ENCODE assay signal across 9 cellular contexts in the genomic region with DNA sequence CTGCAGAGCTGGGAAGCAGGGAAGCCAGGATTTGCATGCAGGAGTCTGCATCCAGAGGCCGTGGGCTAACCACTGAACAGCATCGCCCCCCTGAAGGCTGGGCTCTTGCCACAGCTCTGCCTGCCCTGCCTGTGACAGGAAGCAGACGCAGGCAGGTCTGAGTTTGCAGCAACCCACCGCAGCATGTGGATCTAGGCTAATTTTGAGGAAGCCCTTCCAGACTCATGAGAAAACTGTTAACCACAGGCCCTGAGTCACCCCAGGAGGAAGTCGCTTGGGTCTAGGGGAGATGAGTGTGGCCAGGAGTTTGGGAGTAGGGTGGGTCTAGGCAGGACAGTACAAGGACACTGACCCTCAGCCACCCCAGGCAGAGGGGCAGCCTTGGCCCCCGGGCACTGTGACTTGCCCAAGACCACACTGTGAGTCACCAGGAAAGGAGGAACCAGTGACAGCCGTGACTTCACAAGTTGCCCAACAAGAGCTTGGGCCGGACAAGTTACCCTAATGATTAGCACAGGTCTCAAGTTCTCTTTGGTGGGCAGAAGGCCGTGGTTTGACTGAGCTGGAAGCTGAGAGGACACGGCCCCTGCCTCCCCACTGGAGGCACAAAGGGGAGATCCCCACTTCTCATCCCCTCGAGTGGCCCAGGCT. TPM values are rescaled to one million over a fixed set of nuclear protein-coding genes. Genes with fewer than 3 reads are reported as not detected.
DNase-seq lines count a peak whose midpoint lies in the region; ATAC-seq, FAIRE-seq and TF ChIP-seq lines count a peak whose summit lies in the region.
"Had no signal": no experiment of that assay in that cellular context is flagged by ENCODE, and none has a peak within 500 bp of the region (broad histone marks: within the 10 kb centered on the region; RNA-seq: fewer than 3 reads in every experiment).

No MANE protein-coding gene starts in this region.

- H3K27me3 ChIP-seq in K562 (ENCODE audit: control insufficient read depth in 2 of 2, insufficient read depth in 2 of 2, low read length in 2 of 2): no peaks in the 10 kb centered on the region

- in situ Hi-C loops in K562 (cut with MboI): no loop called here

- peak; percentile 83 for FAIRE-seq in K562 (lab: Jason Lieb, UNC)
- FAIRE-seq: endometrium had no signal

- H4K20me1 ChIP-seq in K562 (replicated peaks; ENCODE audit: control insufficient read depth, insufficient read depth, low read length): no peaks in the 10 kb centered on the region

- TF ChIP-seq POLR2A in K562 (conservative IDR thresholded peaks at IDR 0.05): no peak

- H3K4me3 ChIP-seq in HFF-Myc (replicated peaks; ENCODE audit: low read depth, low read length): no peak overlapping the region
- H3K4me3 ChIP-seq in K562: 0 out of 2 replicates have a peak overlapping the region, but pooled peaks have one; percentile 0

- ATAC-seq in K562 (peak; percentile 63), left colon (peak; percentile 39), GM21825 (IDR thresholded peaks at IDR 0.05; ENCODE audit: unreplicated experiment) (no peak), HG03521 (IDR thresholded peaks at IDR 0.05; ENCODE audit: unreplicated experiment) (no peak)

- CTCF ChIA-PET in K562 (lab: Yijun Ruan, JAX; ENCODE audit: low intra/inter-chr PET ratio): no interaction called here

- H3K27ac ChIP-seq in K562 (ENCODE audit: extremely low read depth, low read depth, low read length): peak overlapping the region; percentile 81

- H3K9me3 ChIP-seq in K562 (replicated peaks; ENCODE audit: control insufficient read depth, insufficient read depth, low read depth, low read length): no peaks in the 10 kb centered on the region

- peak overlapping the region; percentile 53 for H3K4me2 ChIP-seq in K562 (ENCODE audit: insufficient read depth, low read length)

- peaks cover 21% of the 10 kb centered on the region; the same call in 2 of the 3 replicates for H3K79me2 ChIP-seq in K562 (ENCODE audit: control insufficient read depth, insufficient read depth, low read length)

- TF ChIP-seq EP300 in K562 (IDR thresholded peaks at IDR 0.05; ENCODE audit: low read length): peak; percentile 58

- no peak for TF ChIP-seq CTCF in HFF-Myc (IDR thresholded peaks at IDR 0.05; ENCODE audit: low read depth, low read length, missing control alignments)
- no peak for TF ChIP-seq CTCF in K562 (IDR thresholded peaks at IDR 0.05 in 2 of 3, conservative IDR thresholded peaks at IDR 0.05 in 1 of 3; ENCODE audit: insufficient read depth in 2 of 3, low read depth in 1 of 3, low read length in 3 of 3)

- TSS peak; percentile 54 for BruUV-seq in K562 (replicated peaks; lab: Mats Ljungman, UMichigan)

- peak; percentile 77 for DNase-seq in HFF-Myc (ENCODE audit: extremely low read depth, low read depth)
- DNase-seq in T-helper 2 cell: peak in 4 of 5 experiments; percentile 41 to 91 (median 70)
- peak; percentile 48 to 82 (median 64) for DNase-seq in K562 (ENCODE audit: extremely low read depth in 1 of 4, low spot score in 3 of 4)
- peak; percentile 52 to 70 for DNase-seq in left colon
- peak; percentile 49 for DNase-seq in stimulated activated CD8-positive, alpha-beta memory T cell treated with anti-CD3 and anti-CD28 coated beads, Interleukin-15, amount 100 ng/mL, for 1 hour (ENCODE audit: low read depth)
- no peak for DNase-seq in iPS-NIHi11 (ENCODE audit: low spot score)

- no peaks in the 10 kb centered on the region for H3K9me1 ChIP-seq in K562 (ENCODE audit: control insufficient read depth, insufficient read depth, low read length)

- peak overlapping the region; percentile 60 to 85 for H3K9ac ChIP-seq in K562 (ENCODE audit: insufficient read depth in 1 of 2, low read depth in 2 of 2, low read length in 2 of 2)

- TF ChIP-seq RAD21 in K562 (CRISPR knock-in tag; conservative IDR thresholded peaks at IDR 0.05 in 1 of 2, IDR thresholded peaks at IDR 0.05 in 1 of 2): 0 out of 4 replicates have a peak, but pooled peaks of 1 of the 2 experiments have one; percentile 26

- intact Hi-C loops in K562 (cut with micrococcal nuclease): no loop called here
- intact Hi-C loops in left colon (cut with DNase I, micrococcal nuclease): no loop called here

- no peaks in the 10 kb centered on the region for H3K36me3 ChIP-seq in K562 (ENCODE audit: control insufficient read depth, insufficient read depth, low read length)

- POLR2A ChIA-PET in K562 (lab: Yijun Ruan, JAX): interaction anchor here (0.6 to 4.3 kb wide), 5 partner anchors 9 to 27 kb away, joined by 3 to 22 read pairs (median 4); no protein-coding TSS in a partner anchor

- peak overlapping the region; percentile 79 for H2AFZ ChIP-seq in K562 (ENCODE audit: low read depth, low read length)

- peaks cover 59 to 65% of the 10 kb centered on the region in 2 experiments for H3K4me1 ChIP-seq in K562 (replicated peaks in 1 of 2; ENCODE audit: control insufficient read depth in 2 of 2, insufficient read depth in 2 of 2, low read length in 2 of 2)

- 15% methylated on average over 11 of the region's 11 CpGs for WGBS in K562 (ENCODE audit: insufficient coverage, low coverage, missing lambda C conversion rate)

TF ChIP-seq in K562, 482 proteins besides CTCF, POLR2A, EP300 and RAD21 (continues in another document):
- peak; percentile 77 for TF ChIP-seq E2F3 (CRISPR knock-in tag; IDR thresholded peaks at IDR 0.05)
- TF ChIP-seq SLC30A9 (CRISPR knock-in tag; IDR thresholded peaks at IDR 0.05): no peak
- TF ChIP-seq, protein P1, sequence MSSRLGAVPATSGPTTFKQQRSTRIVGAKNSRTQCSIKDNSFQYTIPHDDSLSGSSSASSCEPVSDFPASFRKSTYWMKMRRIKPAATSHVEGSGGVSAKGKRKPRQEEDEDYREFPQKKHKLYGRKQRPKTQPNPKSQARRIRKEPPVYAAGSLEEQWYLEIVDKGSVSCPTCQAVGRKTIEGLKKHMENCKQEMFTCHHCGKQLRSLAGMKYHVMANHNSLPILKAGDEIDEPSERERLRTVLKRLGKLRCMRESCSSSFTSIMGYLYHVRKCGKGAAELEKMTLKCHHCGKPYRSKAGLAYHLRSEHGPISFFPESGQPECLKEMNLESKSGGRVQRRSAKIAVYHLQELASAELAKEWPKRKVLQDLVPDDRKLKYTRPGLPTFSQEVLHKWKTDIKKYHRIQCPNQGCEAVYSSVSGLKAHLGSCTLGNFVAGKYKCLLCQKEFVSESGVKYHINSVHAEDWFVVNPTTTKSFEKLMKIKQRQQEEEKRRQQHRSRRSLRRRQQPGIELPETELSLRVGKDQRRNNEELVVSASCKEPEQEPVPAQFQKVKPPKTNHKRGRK (tag; IDR thresholded peaks at IDR 0.05): no peak
- TF ChIP-seq, protein P2, sequence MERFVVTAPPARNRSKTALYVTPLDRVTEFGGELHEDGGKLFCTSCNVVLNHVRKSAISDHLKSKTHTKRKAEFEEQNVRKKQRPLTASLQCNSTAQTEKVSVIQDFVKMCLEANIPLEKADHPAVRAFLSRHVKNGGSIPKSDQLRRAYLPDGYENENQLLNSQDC (CRISPR knock-in tag; IDR thresholded peaks at IDR 0.05): no peak
- peak; percentile 87; the same call in 1 of the 2 replicates for TF ChIP-seq BACH1 (tag; IDR thresholded peaks at IDR 0.05)
- TF ChIP-seq PHF20 (IDR thresholded peaks at IDR 0.05; ENCODE audit: partially characterized antibody): no peak
- TF ChIP-seq DMBX1 (CRISPR knock-in tag; IDR thresholded peaks at IDR 0.05; ENCODE audit: borderline replicate concordance): peak; percentile 94
- TF ChIP-seq BRCA1 (IDR thresholded peaks at IDR 0.05): no peak
- no peak for TF ChIP-seq BRCA1 (CRISPR knock-in tag; IDR thresholded peaks at IDR 0.05)
- TF ChIP-seq ZBTB8A (IDR thresholded peaks at IDR 0.05; ENCODE audit: partially characterized antibody): no peak
- TF ChIP-seq SMARCE1 (IDR thresholded peaks at IDR 0.05): peak; percentile 96; the same call in 1 of the 2 replicates

RNA-seq across cellular contexts. Expression of a gene that starts 0.9 kb away (rescaled TPM):
- total RNA-seq in K562 (2011; cell fraction: chromatin; rRNA removed; ENCODE audit: low replicate concordance): 11.2 and 16.2 TPM in 2 replicates
- total RNA-seq in K562 (2011; cell fraction: nucleolus; rRNA removed): 19.8 and 22.9 TPM in 2 replicates
- total RNA-seq in K562 (2011; cell fraction: nucleoplasm; rRNA removed): 20.3 and 27.1 TPM in 2 replicates
- 10.7 and 12.3 TPM in 2 replicates for total RNA-seq in K562 (2014; rRNA removed)
- 11.7 and 13.2 TPM in 2 replicates for total RNA-seq in K562 (2014; rRNA removed; fragmentation: Illumina TruSeq; extraction: Trizol)
- 44.3 and 44.7 TPM in 2 replicates for total RNA-seq in K562 (2015; rRNA removed; fragmentation: Illumina TruSeq; extraction: Trizol)
- 30.3 and 33.8 TPM in 2 replicates for total RNA-seq in K562 (2021)
- polyA plus RNA-seq in K562 (2011; rRNA removed): 42.5 and 418 TPM in 2 replicates
- 103 and 599 TPM in 2 replicates for polyA plus RNA-seq in K562 (2011; cell fraction: cytosol; rRNA removed)
- polyA plus RNA-seq in K562 (2011; cell fraction: nucleus; rRNA removed): 41.2 and 275 TPM in 2 replicates
- polyA plus RNA-seq in K562 (2012): 63.5 and 133 TPM in 2 replicates
- polyA plus RNA-seq in K562 (2014; fragmentation: Illumina TruSeq; extraction: Trizol): 44.5 and 47.3 TPM in 2 replicates
- polyA plus RNA-seq in K562 (2014; fragmentation: Nextera tagmentation; extraction: Ambion mirVana): 1 to 10 TPM; 2.4 to 4.8 TPM
- 20.3 and 22.2 TPM in 2 replicates for polyA plus RNA-seq in K562 (2014; rRNA removed)
- 72.1 and 524 TPM in 2 replicates for polyA minus RNA-seq in K562 (2011; rRNA and poly(A)+ RNA removed)
- polyA minus RNA-seq in K562 (2011; cell fraction: cytosol; rRNA and poly(A)+ RNA removed): 41.0 and 310 TPM in 2 replicates
- 7.7 and 80.9 TPM in 2 replicates for polyA minus RNA-seq in K562 (2011; cell fraction: nucleus; rRNA and poly(A)+ RNA removed)
- total RNA-seq in left colon: 10 to 100 TPM; 10.7 to 49.1 TPM

RNA-seq across cellular contexts. Expression of a gene that starts 33.3 kb away (rescaled TPM):
- total RNA-seq in K562 (2011; cell fraction: chromatin; rRNA removed; ENCODE audit: low replicate concordance): 2.0 and 5.9 TPM in 2 replicates
- total RNA-seq in K562 (2011; cell fraction: nucleolus; rRNA removed): 4.5 and 5.4 TPM in 2 replicates
- total RNA-seq in K562 (2011; cell fraction: nucleoplasm; rRNA removed): 2.7 and 4.0 TPM in 2 replicates
- total RNA-seq in K562 (2014; rRNA removed): 1.8 and 1.9 TPM in 2 replicates
- 0.45 and 0.51 TPM in 2 replicates for total RNA-seq in K562 (2014; rRNA removed; fragmentation: Illumina TruSeq; extraction: Trizol)
- total RNA-seq in K562 (2015; rRNA removed; fragmentation: Illumina TruSeq; extraction: Trizol): 0.79 and 1.2 TPM in 2 replicates
- 1.8 and 2.3 TPM in 2 replicates for total RNA-seq in K562 (2021)
- polyA plus RNA-seq in K562 (2011; rRNA removed): 0.89 and 1.5 TPM in 2 replicates
- polyA plus RNA-seq in K562 (2011; cell fraction: cytosol; rRNA removed): 0.78 and 2.4 TPM in 2 replicates
- 3.5 and 9.8 TPM in 2 replicates for polyA plus RNA-seq in K562 (2011; cell fraction: nucleus; rRNA removed)
- polyA plus RNA-seq in K562 (2012): 1.9 and 2.4 TPM in 2 replicates
- 1.1 and 1.6 TPM in 2 replicates for polyA plus RNA-seq in K562 (2014; fragmentation: Illumina TruSeq; extraction: Trizol)
- polyA plus RNA-seq in K562 (2014; fragmentation: Nextera tagmentation; extraction: Ambion mirVana): under 1 TPM; 0.10 to 0.18 TPM
- 1.6 and 3.6 TPM in 2 replicates for polyA plus RNA-seq in K562 (2014; rRNA removed)
- 0.48 and 0.88 TPM in 2 replicates for polyA minus RNA-seq in K562 (2011; rRNA and poly(A)+ RNA removed)
- polyA minus RNA-seq in K562 (2011; cell fraction: cytosol; rRNA and poly(A)+ RNA removed): 1.4 and 1.6 TPM in 2 replicates
- 1.4 and 3.4 TPM in 2 replicates for polyA minus RNA-seq in K562 (2011; cell fraction: nucleus; rRNA and poly(A)+ RNA removed)
- not detected for total RNA-seq in left colon

Comparison
In these comparisons a context has a peak if more than half of its experiments do, and no peak if none do; other contexts are left out.
1. ATAC-seq: peak in K562 (single experiment) and left colon (single experiment); none in GM21825 (single experiment) and HG03521 (single experiment).